In the genomic region with DNA sequence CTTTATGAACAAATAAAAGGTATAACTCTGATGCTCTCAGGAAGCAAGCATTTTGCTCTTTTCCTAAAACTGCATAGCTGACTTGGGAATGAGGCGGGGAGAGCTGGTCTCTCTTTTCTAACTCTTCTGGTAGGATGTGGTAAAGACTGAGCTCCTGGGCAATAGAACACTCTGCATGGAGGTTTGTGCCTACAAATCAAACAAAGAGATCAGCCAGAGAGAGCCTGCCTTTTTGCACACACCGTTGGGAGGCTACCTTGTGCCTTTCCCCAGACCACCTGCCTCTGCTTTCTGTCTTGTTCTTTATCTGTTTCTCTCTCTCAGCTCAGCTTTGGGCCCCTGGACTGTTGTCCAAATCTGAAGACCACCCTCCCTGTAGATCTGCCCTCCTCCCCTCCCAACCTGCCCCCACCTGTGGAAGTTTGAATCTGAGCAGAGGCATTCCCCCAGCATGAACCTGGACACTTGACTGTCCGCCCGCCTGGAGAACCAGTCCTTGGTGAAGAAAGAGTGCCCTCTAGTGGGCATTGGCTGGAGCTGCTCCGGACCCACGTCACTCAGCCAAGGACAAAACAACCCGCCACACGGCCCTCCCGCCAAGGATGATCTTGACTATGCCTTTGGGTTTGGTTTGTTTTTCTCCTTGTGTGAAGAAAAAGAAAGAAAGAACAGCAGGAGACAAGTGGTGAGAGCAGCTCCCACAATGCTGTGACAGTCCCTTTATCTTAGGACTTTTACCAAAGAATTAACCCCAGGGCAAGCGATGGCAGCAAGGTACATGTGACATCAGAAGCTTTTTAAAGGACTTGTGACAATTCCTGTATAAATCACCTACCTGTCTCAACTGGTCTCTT, we compare ENCODE assay signal across 8 cellular contexts.
DNase-seq lines count a peak whose midpoint lies in the region; ATAC-seq and TF ChIP-seq lines count a peak whose summit lies in the region.

No MANE protein-coding gene starts in this region.

- intact Hi-C loops in natural killer cell (cut with micrococcal nuclease) = loop anchor here (1.0 to 2.0 kb wide), 3 partner anchors 1258 to 1428 kb away; no protein-coding TSS in a partner anchor

- peak; percentile 89 for TF ChIP-seq CTCF in fibroblast of mammary gland (conservative IDR thresholded peaks at IDR 0.05; ENCODE audit: control insufficient read depth, insufficient read depth, low read depth, low read length)
- TF ChIP-seq CTCF in natural killer cell (IDR thresholded peaks at IDR 0.05) = peak; percentile 77

- H3K9me3 Mint-ChIP-seq in activated T-cell treated with anti-CD3 and anti-CD28 coated beads, Interleukin-2, amount 50 U/mL, for 4 hours = no peaks in the 10 kb centered on the region
- no peaks in the 10 kb centered on the region for H3K9me3 Mint-ChIP-seq in natural killer cell

- no peaks in the 10 kb centered on the region for H3K36me3 Mint-ChIP-seq in activated T-cell treated with anti-CD3 and anti-CD28 coated beads, Interleukin-2, amount 50 U/mL, for 4 hours (ENCODE audit: insufficient read depth)
- no peaks in the 10 kb centered on the region for H3K36me3 Mint-ChIP-seq in natural killer cell

- H3K4me3 ChIP-seq in fibroblast of mammary gland (ENCODE audit: control insufficient read depth, low read depth, low read length) = no peak overlapping the region

- H3K4me1 Mint-ChIP-seq in activated T-cell treated with anti-CD3 and anti-CD28 coated beads, Interleukin-2, amount 50 U/mL, for 4 hours (ENCODE audit: low read depth) = no peaks in the 10 kb centered on the region
- peaks cover 3 to 7% of the 10 kb centered on the region in 2 donors for H3K4me1 Mint-ChIP-seq in natural killer cell

- H3K4me3 Mint-ChIP-seq in activated T-cell treated with anti-CD3 and anti-CD28 coated beads, Interleukin-2, amount 50 U/mL, for 4 hours = no peak overlapping the region
- no peak overlapping the region for H3K4me3 Mint-ChIP-seq in natural killer cell

- H3K27me3 Mint-ChIP-seq in activated T-cell treated with anti-CD3 and anti-CD28 coated beads, Interleukin-2, amount 50 U/mL, for 4 hours (ENCODE audit: low read depth) = peaks cover 2% of the 10 kb centered on the region
- peaks cover 39 to 80% of the 10 kb centered on the region in 2 donors for H3K27me3 Mint-ChIP-seq in natural killer cell (ENCODE audit: low read depth in 2 of 2)

- DNase-seq in DMS79 (lab: John Stamatoyannopoulos, UW) = peak; percentile 79
- DNase-seq in HuH-7.5 (ENCODE audit: low spot score) = peak; percentile 76
- peak; percentile 91 for DNase-seq in OCI-M1 (lab: John Stamatoyannopoulos, UW)
- DNase-seq in activated T-cell treated with anti-CD3 and anti-CD28 coated beads, Interleukin-2, amount 50 U/mL, for 4 hours = peak; percentile 32
- peak; percentile 85 for DNase-seq in fibroblast of mammary gland (ENCODE audit: low read depth)
- DNase-seq in natural killer cell = peak; percentile 63
- peak; percentile 55 for DNase-seq in stimulated activated naive CD8-positive, alpha-beta T cell treated with anti-CD3 and anti-CD28 coated beads, Interleukin-15, Interleukin-2, amounts not matched to agents 100 U/mL and 50 U/mL, for 24 hours

- ATAC-seq in GM21576 (IDR thresholded peaks at IDR 0.05; ENCODE audit: unreplicated experiment) (peak; percentile 98), natural killer cell (peak; percentile 83 to 98 (median 85))
- ATAC-seq in activated T-cell treated with anti-CD3 and anti-CD28 coated beads, Interleukin-2, amount 50 U/mL, for 4 hours = peak; percentile 57 to 61
- peak; percentile 61 for ATAC-seq in stimulated activated naive CD8-positive, alpha-beta T cell treated with anti-CD3 and anti-CD28 coated beads, Interleukin-15, Interleukin-2, amounts not matched to agents 100 U/mL and 50 U/mL, for 24 hours

- no peak overlapping the region for H3K27ac Mint-ChIP-seq in natural killer cell

Comparison
In these comparisons a context has a peak if more than half of its experiments do, and no peak if none do; other contexts are left out.
1. DNase-seq: peak in every context shown above with its lines; median percentile 91 in OCI-M1; 85 in fibroblast of mammary gland; 79 in DMS79; 76 in HuH-7.5; 63 in natural killer cell; 55 in stimulated activated naive CD8-positive, alpha-beta T cell treated with anti-CD3 and anti-CD28 coated beads, Interleukin-15, Interleukin-2, amounts not matched to agents 100 U/mL and 50 U/mL, for 24 hours; 32 in activated T-cell treated with anti-CD3 and anti-CD28 coated beads, Interleukin-2, amount 50 U/mL, for 4 hours.